8 cellular contexts compared by ENCODE assay signal in the genomic region with DNA sequence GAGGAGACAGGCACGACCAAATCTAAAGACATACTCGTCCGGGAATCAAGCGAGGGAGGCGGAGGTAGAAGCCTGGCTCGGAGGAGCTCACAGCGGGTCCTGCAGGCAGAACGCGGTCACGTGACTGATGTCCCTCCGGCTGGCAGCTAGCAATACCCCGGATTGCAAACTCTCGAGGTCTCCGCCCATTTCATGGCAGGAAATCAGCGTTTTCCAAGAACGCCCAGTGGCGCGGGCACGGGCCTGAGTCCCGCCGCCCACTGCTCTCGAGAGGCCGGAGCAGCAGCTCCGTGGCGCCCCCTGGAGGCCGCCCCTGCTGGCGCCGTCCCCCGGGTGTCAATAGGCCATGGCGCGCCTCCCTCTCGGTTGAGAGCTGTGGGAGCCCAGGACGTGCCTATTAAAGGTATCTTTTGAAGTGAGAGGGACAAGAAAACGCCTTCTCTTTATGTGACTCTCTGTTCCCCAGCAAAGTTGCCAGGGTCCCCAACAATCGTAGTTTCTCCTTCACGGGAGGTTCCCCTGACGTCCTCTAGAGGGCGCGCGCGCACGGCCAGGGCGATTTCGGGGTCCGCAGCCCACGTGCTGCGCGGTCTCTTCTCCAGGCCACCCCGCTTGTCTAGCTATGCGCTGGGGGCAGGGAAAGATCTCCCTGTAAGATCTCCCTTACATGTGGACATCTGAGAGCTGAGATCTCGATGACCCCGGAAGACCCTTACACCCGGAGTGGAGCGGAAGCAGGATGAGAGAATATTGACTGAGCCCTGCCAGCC. TPM values are rescaled to one million over a fixed set of nuclear protein-coding genes. Genes with fewer than 3 reads are reported as not detected.
DNase-seq lines count a peak whose midpoint lies in the region; ATAC-seq, FAIRE-seq and TF ChIP-seq lines count a peak whose summit lies in the region.

No MANE protein-coding gene starts in this region.

- H3K27me3 ChIP-seq in effector memory CD4-positive, alpha-beta T cell (replicated peaks; ENCODE audit: control insufficient read depth, insufficient read depth, low read length, poor library complexity, severe bottlenecking), result no peaks in the 10 kb centered on the region
- H3K27me3 ChIP-seq in lung (ENCODE audit: control insufficient read depth, insufficient read depth), result no peaks in the 10 kb centered on the region

- H3K4me3 ChIP-seq in effector memory CD4-positive, alpha-beta T cell (ENCODE audit: insufficient read depth, low read depth, low read length, poor library complexity, severe bottlenecking), result peak overlapping the region; percentile 61
- H3K4me3 ChIP-seq in lung, result peak overlapping the region; percentile 23

- peak; percentile 42 for TF ChIP-seq CTCF in lung (IDR thresholded peaks at IDR 0.05; ENCODE audit: control extremely low read depth, extremely low read depth)

- DNase-seq in CD1c-positive myeloid dendritic cell (ENCODE audit: extremely low spot score), result peak; percentile 84
- DNase-seq in HTR-8/SVneo (ENCODE audit: insufficient read length, low spot score), result peak; percentile 89
- peak; percentile 68 to 84 for DNase-seq in NOMO-1 (lab: John Stamatoyannopoulos, UW; ENCODE audit: unreplicated experiment in 2 of 2)
- DNase-seq in activated CD8-positive, alpha-beta memory T cell treated with anti-CD3 and anti-CD28 coated beads for 4 hours (ENCODE audit: low read depth in 2 of 2), result peak; percentile 17 to 41
- peak; percentile 23 to 53 (median 29) for DNase-seq in effector memory CD4-positive, alpha-beta T cell
- peak; percentile 94 for DNase-seq in lung (ENCODE audit: low spot score)
- DNase-seq in stimulated activated CD4-positive, alpha-beta T cell treated with anti-CD3 and anti-CD28 coated beads, Interleukin-4, amount 100 ng/mL, for 48 hours (ENCODE audit: low read depth in 2 of 2), result peak; percentile 65 to 68

- H3K27ac ChIP-seq in effector memory CD4-positive, alpha-beta T cell (ENCODE audit: insufficient read depth, low read length, poor library complexity, severe bottlenecking), result no peak overlapping the region
- H3K27ac ChIP-seq in lung (ENCODE audit: low read depth in 1 of 2, low read length in 1 of 2), result peak overlapping the region; percentile 71 to 82

- FAIRE-seq in HTR-8/SVneo (lab: Jason Lieb, UNC), result peak; percentile 85

- ATAC-seq in lung (ENCODE audit: insufficient read depth, low FRiP score) (peak; percentile 94), HG03045 (IDR thresholded peaks at IDR 0.05; ENCODE audit: unreplicated experiment) (no peak)

- no peaks in the 10 kb centered on the region for H3K36me3 ChIP-seq in effector memory CD4-positive, alpha-beta T cell (ENCODE audit: control insufficient read depth, insufficient read depth, low read length)
- H3K36me3 ChIP-seq in lung (ENCODE audit: control insufficient read depth in 2 of 2, insufficient read depth in 2 of 2, low read length in 2 of 2), result no peaks in the 10 kb centered on the region

- no peaks in the 10 kb centered on the region for H3K9me3 ChIP-seq in effector memory CD4-positive, alpha-beta T cell (ENCODE audit: control insufficient read depth, low read length)
- no peaks in the 10 kb centered on the region for H3K9me3 ChIP-seq in lung (ENCODE audit: control insufficient read depth in 2 of 2, insufficient read depth in 1 of 2, low read length in 1 of 2)

- H3K4me1 ChIP-seq in effector memory CD4-positive, alpha-beta T cell (ENCODE audit: control insufficient read depth, insufficient read depth, low read length, poor library complexity, severe bottlenecking), result peaks cover 10% of the 10 kb centered on the region
- no peaks in the 10 kb centered on the region for H3K4me1 ChIP-seq in lung (ENCODE audit: control insufficient read depth in 2 of 2, insufficient read depth in 2 of 2, low read length in 2 of 2)

- 1 to 2% methylated on average over 54 of the region's 54 CpGs for WGBS in lung, 2 donors

RNA-seq across cellular contexts. Expression of a gene that starts 37.3 kb away (rescaled TPM):
- total RNA-seq in lung, result 100 to 1,000 TPM in 1 of 2 donors, 10 to 100 TPM in 1; 63.3 to 195 TPM
- polyA plus RNA-seq in lung, result 10 to 100 TPM; 16.5 to 23.4 TPM

Comparison
In these comparisons a context has a peak if more than half of its experiments do, and no peak if none do; other contexts are left out.
1. DNase-seq: peak in every context shown above with its lines; median percentile 94 in lung; 89 in HTR-8/SVneo; 84 in CD1c-positive myeloid dendritic cell; 76 in NOMO-1; 66 in stimulated activated CD4-positive, alpha-beta T cell treated with anti-CD3 and anti-CD28 coated beads, Interleukin-4, amount 100 ng/mL, for 48 hours; 29 in activated CD8-positive, alpha-beta memory T cell treated with anti-CD3 and anti-CD28 coated beads for 4 hours; 29 in effector memory CD4-positive, alpha-beta T cell.